In genomic region chrX:20141281-20142220, GRCh38 we compare ENCODE assay signal across 8 cellular contexts. TPM values are rescaled to one million over a fixed set of nuclear protein-coding genes. Genes with fewer than 3 reads are reported as not detected.
DNase-seq lines count a peak whose midpoint lies in the region; ATAC-seq and TF ChIP-seq lines count a peak whose summit lies in the region.

TSS of gene EIF1AX (minus strand) at chrX:20141838. CDS start at chrX:20141640, 198 bp downstream.

- peak within 1 kb of the TSS; percentile 79 for H3K4me3 Mint-ChIP-seq in activated CD4-positive, alpha-beta T cell treated with anti-CD3 and anti-CD28 coated beads for 36 hours

- H3K36me3 Mint-ChIP-seq in activated CD4-positive, alpha-beta T cell treated with anti-CD3 and anti-CD28 coated beads for 36 hours (ENCODE audit: low read depth): peaks cover 22% of the 10 kb centered on the region

- H3K4me1 Mint-ChIP-seq in activated CD4-positive, alpha-beta T cell treated with anti-CD3 and anti-CD28 coated beads for 36 hours: peaks cover 39% of the 10 kb centered on the region

- intact Hi-C loops in activated CD4-positive, alpha-beta T cell treated with anti-CD3 and anti-CD28 coated beads for 36 hours (cut with DNase I, micrococcal nuclease): loop anchor here (1.0 to 5.0 kb wide), 5 partner anchors 71 to 301 kb away; partner anchors contain the start of genes BCLAF3 (in 1 of the 2) and RPS6KA3 (in 1 of the 2)

- H3K27ac Mint-ChIP-seq in activated CD4-positive, alpha-beta T cell treated with anti-CD3 and anti-CD28 coated beads for 36 hours: peak within 1 kb of the TSS; percentile 84

- CTCF ChIA-PET in activated CD4-positive, alpha-beta T cell treated with anti-CD3 and anti-CD28 coated beads for 36 hours (lab: Charles Lee): no interaction called here

- H3K4me3 ChIP-seq in choroid plexus epithelial cell (ENCODE audit: low read depth, low read length): peak within 1 kb of the TSS; percentile 76

- DNase-seq in Ammon's horn (ENCODE audit: low spot score): peak; percentile 99
- DNase-seq in GM19238 (ENCODE audit: insufficient read length, low spot score): peak; percentile 73
- peak; percentile 95 to 98 for DNase-seq in NCI-H524 (lab: John Stamatoyannopoulos, UW)
- DNase-seq in activated CD4-positive, alpha-beta T cell treated with anti-CD3 and anti-CD28 coated beads for 36 hours: peak; percentile 96
- DNase-seq in choroid plexus epithelial cell (ENCODE audit: low read depth): peak; percentile 98
- DNase-seq in kidney glomerular epithelial cell (lab: John Stamatoyannopoulos, UW): peak; percentile 80
- peak; percentile 83 to 89 for DNase-seq in stimulated activated CD4-positive, alpha-beta T cell treated with anti-CD3 and anti-CD28 coated beads, Interleukin-1b, Interleukin-23, amount 100 ng/mL, for 1 hour (ENCODE audit: low read depth in 2 of 2)

- H3K9me3 Mint-ChIP-seq in activated CD4-positive, alpha-beta T cell treated with anti-CD3 and anti-CD28 coated beads for 36 hours (ENCODE audit: low read depth): no peaks in the 10 kb centered on the region

- no peaks in the 10 kb centered on the region for H3K27me3 Mint-ChIP-seq in activated CD4-positive, alpha-beta T cell treated with anti-CD3 and anti-CD28 coated beads for 36 hours

- POLR2A ChIA-PET in activated CD4-positive, alpha-beta T cell treated with anti-CD3 and anti-CD28 coated beads for 36 hours (lab: Charles Lee): interaction anchor here (0.6 to 1.3 kb wide), 2 partner anchors 11 to 237 kb away, joined by 3 read pairs; no protein-coding TSS in a partner anchor

- ATAC-seq in HG03442 (IDR thresholded peaks at IDR 0.05; ENCODE audit: unreplicated experiment): peak; percentile 99
- peak; percentile 99 for ATAC-seq in activated CD4-positive, alpha-beta T cell treated with anti-CD3 and anti-CD28 coated beads for 36 hours

- TF ChIP-seq CTCF in choroid plexus epithelial cell (conservative IDR thresholded peaks at IDR 0.05; ENCODE audit: low read depth, low read length): no peak

RNA-seq across cellular contexts. Expression of gene EIF1AX, which starts in this region (rescaled TPM):
- 100 to 1,000 TPM in 1 of 2 experiments, 10 to 100 TPM in 1; 81.7 to 140 TPM for total RNA-seq in activated CD4-positive, alpha-beta T cell treated with anti-CD3 and anti-CD28 coated beads for 36 hours

Comparison
In these comparisons a context has a peak if more than half of its experiments do, and no peak if none do; other contexts are left out.
1. Peak in every context shown above with its lines: DNase-seq, ATAC-seq and H3K4me3 ChIP-seq.